ENCODE assay signal across 23 cellular contexts in the genomic region with DNA sequence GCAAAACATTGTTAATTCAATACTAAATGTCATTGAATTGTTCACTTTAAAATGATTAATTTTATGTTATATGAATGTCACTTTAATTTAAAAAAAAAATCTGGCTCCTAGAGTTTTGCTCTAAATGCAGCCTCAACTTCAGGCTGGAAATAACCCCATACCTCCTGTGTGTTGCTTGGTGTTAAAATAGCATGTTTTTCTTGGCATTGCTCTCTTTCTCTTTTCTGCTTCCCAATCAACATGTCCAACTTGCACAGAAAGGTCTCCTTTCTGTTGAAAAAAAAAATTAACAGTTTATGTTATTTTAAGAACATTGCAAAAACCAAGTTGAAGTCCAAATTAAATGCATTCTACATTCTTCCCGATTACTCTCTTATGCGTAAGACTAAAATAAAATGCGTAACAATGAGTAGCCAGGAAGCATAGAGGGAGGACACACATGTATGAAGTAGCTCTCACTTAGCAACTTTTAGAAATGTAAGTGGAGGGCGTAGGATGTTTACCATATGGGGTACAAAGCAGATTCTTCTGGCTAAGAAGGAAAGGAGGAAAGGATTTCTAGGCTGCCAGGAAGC.
DNase-seq lines count a peak whose midpoint lies in the region; ATAC-seq and TF ChIP-seq lines count a peak whose summit lies in the region.
"Had no signal": no experiment of that assay in that cellular context is flagged by ENCODE, and none has a peak within 500 bp of the region (broad histone marks: within the 10 kb centered on the region; RNA-seq: fewer than 3 reads in every experiment).

No MANE protein-coding gene starts in this region.

- peak; percentile 3 for DNase-seq in astrocyte of the cerebellum (ENCODE audit: low read depth)
- peak; percentile 46 for DNase-seq in cerebellum (ENCODE audit: low spot score)
- DNase-seq in fibroblast of pulmonary artery (ENCODE audit: low read depth) = peak; percentile 11
- DNase-seq in OCI-M1 (lab: John Stamatoyannopoulos, UW) = no peak
- DNase-seq in natural killer cell treated with Interleukin-12 subunit alpha and Interleukin-12 subunit beta and Interleukin-15 and Interleukin-18, amount 100 ng/mL, for 72 hours (ENCODE audit: low spot score) = no peak
- DNase-seq in left colon = no peak
- DNase-seq: CD4-positive, CD25-positive, alpha-beta regulatory T cell; DMS79; H9; HFFc6; KBM-7; MM.1S; NCI-H1092; NCI-H1436; NCI-H1930; NCI-H345; NCI-H524; NCI-H774; NK-92 treated with Interleukin-12 subunit alpha and Interleukin-12 subunit beta, amount 100 ng/mL, for 24 hours; SJCRH30 had no signal

- ATAC-seq in GM21717 (IDR thresholded peaks at IDR 0.05; ENCODE audit: unreplicated experiment) = no peak
- ATAC-seq in natural killer cell treated with Interleukin-12 subunit alpha and Interleukin-12 subunit beta and Interleukin-15 and Interleukin-18, amount 100 ng/mL, for 72 hours = no peak
- ATAC-seq in left colon = no peak
- ATAC-seq: Panc1 had no signal

- H3K4me1 Mint-ChIP-seq in nephron = peaks cover 5% of the 10 kb centered on the region
- H3K4me1 Mint-ChIP-seq in natural killer cell treated with Interleukin-12 subunit alpha and Interleukin-12 subunit beta and Interleukin-15 and Interleukin-18, amount 100 ng/mL, for 72 hours (ENCODE audit: low read depth in 2 of 2) = no peaks in the 10 kb centered on the region
- H3K4me1 Mint-ChIP-seq: CD4-positive, CD25-positive, alpha-beta regulatory T cell had no signal

- H3K27me3 Mint-ChIP-seq in nephron (ENCODE audit: low read depth) = no peaks in the 10 kb centered on the region
- no peaks in the 10 kb centered on the region for H3K27me3 Mint-ChIP-seq in natural killer cell treated with Interleukin-12 subunit alpha and Interleukin-12 subunit beta and Interleukin-15 and Interleukin-18, amount 100 ng/mL, for 72 hours
- H3K27me3 Mint-ChIP-seq: CD4-positive, CD25-positive, alpha-beta regulatory T cell had no signal

- no peaks in the 10 kb centered on the region for H3K36me3 Mint-ChIP-seq in nephron (ENCODE audit: low read depth)
- no peaks in the 10 kb centered on the region for H3K36me3 Mint-ChIP-seq in natural killer cell treated with Interleukin-12 subunit alpha and Interleukin-12 subunit beta and Interleukin-15 and Interleukin-18, amount 100 ng/mL, for 72 hours
- H3K36me3 Mint-ChIP-seq: CD4-positive, CD25-positive, alpha-beta regulatory T cell had no signal

- no peak overlapping the region for H3K4me3 Mint-ChIP-seq in nephron
- no peak overlapping the region for H3K4me3 Mint-ChIP-seq in natural killer cell treated with Interleukin-12 subunit alpha and Interleukin-12 subunit beta and Interleukin-15 and Interleukin-18, amount 100 ng/mL, for 72 hours
- H3K4me3 Mint-ChIP-seq: CD4-positive, CD25-positive, alpha-beta regulatory T cell; H9; HFFc6 had no signal

- H3K4me3 ChIP-seq in astrocyte of the cerebellum (ENCODE audit: low read depth, low read length) (no peak overlapping the region), fibroblast of pulmonary artery (replicated peaks; ENCODE audit: low read depth, low read length) (no peak overlapping the region)
- H3K4me3 ChIP-seq: SJCRH30 had no signal

- TF ChIP-seq CTCF in astrocyte of the cerebellum (IDR thresholded peaks at IDR 0.05; ENCODE audit: low read depth, low read length, missing control alignments) (no peak), fibroblast of pulmonary artery (IDR thresholded peaks at IDR 0.05; ENCODE audit: low read length, missing control alignments) (no peak), nephron (IDR thresholded peaks at IDR 0.05; ENCODE audit: unreplicated experiment in 3 of 3) (no peak)

- intact Hi-C loops in left colon (cut with DNase I, micrococcal nuclease) = no loop called here

- in situ Hi-C loops in astrocyte of the cerebellum (cut with HindIII; ENCODE audit: low sequenced_read_pairs) = no loop called here

- H3K9me3 Mint-ChIP-seq in nephron = no peaks in the 10 kb centered on the region
- H3K9me3 Mint-ChIP-seq in natural killer cell treated with Interleukin-12 subunit alpha and Interleukin-12 subunit beta and Interleukin-15 and Interleukin-18, amount 100 ng/mL, for 72 hours = peaks cover 18% of the 10 kb centered on the region
- H3K9me3 Mint-ChIP-seq: H9 had no signal

- H3K27ac Mint-ChIP-seq in nephron = peak overlapping the region in 2 of 3 experiments; percentile 39 to 78
- H3K27ac Mint-ChIP-seq in natural killer cell treated with Interleukin-12 subunit alpha and Interleukin-12 subunit beta and Interleukin-15 and Interleukin-18, amount 100 ng/mL, for 72 hours = no peak overlapping the region
- H3K27ac Mint-ChIP-seq: CD4-positive, CD25-positive, alpha-beta regulatory T cell; HFFc6 had no signal

Comparison
In these comparisons a context has a peak if more than half of its experiments do, and no peak if none do; other contexts are left out.
1. DNase-seq: peak in astrocyte of the cerebellum (single experiment), cerebellum (single experiment) and fibroblast of pulmonary artery (single experiment); none in OCI-M1 (single experiment), natural killer cell treated with Interleukin-12 subunit alpha and Interleukin-12 subunit beta and Interleukin-15 and Interleukin-18, amount 100 ng/mL, for 72 hours (single experiment) and left colon (0 of 2).
2. H3K27ac Mint-ChIP-seq: peak in nephron (2 of 3); none in natural killer cell treated with Interleukin-12 subunit alpha and Interleukin-12 subunit beta and Interleukin-15 and Interleukin-18, amount 100 ng/mL, for 72 hours (0 of 2).